8 cellular contexts compared by ENCODE assay signal in the genomic region with DNA sequence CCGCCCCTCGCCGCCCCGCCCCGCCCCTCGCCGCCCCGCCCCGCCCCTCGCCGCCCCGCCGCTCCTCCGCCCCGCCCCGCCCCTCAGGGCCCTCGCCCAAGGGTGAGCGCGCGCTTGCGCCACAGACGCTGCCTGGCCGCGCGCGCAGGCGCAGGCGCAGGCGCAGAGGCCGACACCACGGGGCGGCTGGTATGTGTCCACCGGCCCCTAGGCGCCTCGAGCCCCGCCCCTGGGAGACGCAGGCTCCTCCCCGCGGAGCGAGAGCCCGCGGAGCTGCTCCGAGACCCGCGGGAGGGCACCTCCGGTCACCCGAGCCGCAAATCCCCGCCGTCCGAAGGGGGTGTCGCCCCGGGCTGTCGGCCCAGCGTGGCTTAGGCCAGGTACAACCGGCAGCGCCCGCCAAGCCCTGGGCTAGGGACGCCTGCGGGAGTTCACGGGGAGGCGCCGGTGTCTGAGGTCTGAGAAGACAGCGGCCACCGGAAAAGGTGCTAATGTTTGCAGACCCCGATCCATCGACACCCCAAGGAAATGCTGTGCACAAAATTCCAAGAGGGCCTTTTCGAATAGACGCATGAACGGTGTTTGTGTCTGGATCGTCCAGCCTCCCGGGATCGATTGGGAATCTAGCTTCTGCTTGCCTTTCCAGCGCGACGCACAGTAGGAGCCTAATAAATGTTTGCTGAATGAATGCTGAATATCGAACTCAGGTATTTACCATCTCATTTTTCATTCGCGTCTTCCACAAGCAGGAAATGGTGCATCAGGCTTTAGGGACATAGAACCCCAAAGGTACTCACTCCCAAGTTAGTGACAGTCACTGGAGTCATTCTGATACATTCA. TPM values are rescaled to one million over a fixed set of nuclear protein-coding genes. Genes with fewer than 3 reads are reported as not detected.
DNase-seq lines count a peak whose midpoint lies in the region; ATAC-seq and TF ChIP-seq lines count a peak whose summit lies in the region.

No MANE protein-coding gene starts in this region.

- H3K4me3 Mint-ChIP-seq in activated T-cell treated with anti-CD3 and anti-CD28 coated beads, Interleukin-2, amount 50 U/mL, for 4 hours = peak overlapping the region; percentile 80

- ATAC-seq in GM21515 (IDR thresholded peaks at IDR 0.05; ENCODE audit: unreplicated experiment) = peak; percentile 73
- ATAC-seq in activated T-cell treated with anti-CD3 and anti-CD28 coated beads, Interleukin-2, amount 50 U/mL, for 4 hours = peak; percentile 87 to 89

- intact Hi-C loops in esophagus muscularis mucosa (cut with DNase I) = no loop called here

- peak overlapping the region; percentile 80 for H3K9ac ChIP-seq in HUES64 (ENCODE audit: low read depth, low read length)

- TF ChIP-seq CTCF in esophagus muscularis mucosa (IDR thresholded peaks at IDR 0.05) = no peak

- no peak for TF ChIP-seq POLR2A in esophagus muscularis mucosa (IDR thresholded peaks at IDR 0.05; ENCODE audit: low read depth)

- DNase-seq in D341Med (ENCODE audit: low spot score) = peak; percentile 96
- DNase-seq in OCI-M1 (lab: John Stamatoyannopoulos, UW) = peak; percentile 93
- peak; percentile 83 for DNase-seq in activated T-cell treated with anti-CD3 and anti-CD28 coated beads, Interleukin-2, amount 50 U/mL, for 4 hours
- peak; percentile 92 for DNase-seq in esophagus muscularis mucosa (ENCODE audit: extremely low spot score)
- peak; percentile 84 for DNase-seq in myocyte (ENCODE audit: low read depth)
- DNase-seq in stimulated activated CD8-positive, alpha-beta memory T cell treated with anti-CD3 and anti-CD28 coated beads, Interleukin-7, amount 100 ng/mL, for 24 hours (ENCODE audit: low read depth) = peak; percentile 54

- H3K4me1 ChIP-seq in HUES64 (ENCODE audit: insufficient read depth, low read length) = no peaks in the 10 kb centered on the region
- peaks cover 10 to 31% (median 23%) of the 10 kb centered on the region in 4 donors for H3K4me1 ChIP-seq in esophagus muscularis mucosa

- H3K36me3 Mint-ChIP-seq in activated T-cell treated with anti-CD3 and anti-CD28 coated beads, Interleukin-2, amount 50 U/mL, for 4 hours (ENCODE audit: insufficient read depth) = peaks cover 5% of the 10 kb centered on the region

- H3K27me3 ChIP-seq in HUES64 (ENCODE audit: insufficient read depth, low read length) = peaks cover 8% of the 10 kb centered on the region
- no peaks in the 10 kb centered on the region for H3K27me3 ChIP-seq in esophagus muscularis mucosa

- H3K27me3 Mint-ChIP-seq in activated T-cell treated with anti-CD3 and anti-CD28 coated beads, Interleukin-2, amount 50 U/mL, for 4 hours (ENCODE audit: low read depth) = no peaks in the 10 kb centered on the region

- peaks cover 46% of the 10 kb centered on the region for H3K4me1 Mint-ChIP-seq in activated T-cell treated with anti-CD3 and anti-CD28 coated beads, Interleukin-2, amount 50 U/mL, for 4 hours (ENCODE audit: low read depth)

- H3K27ac ChIP-seq in HUES64 (ENCODE audit: low read depth, low read length) (no peak overlapping the region), esophagus muscularis mucosa (replicated peaks in 1 of 4) (peak overlapping the region; percentile 74 to 82 (median 79))

- WGBS in HUES64 = under 1% methylated on average over 71 of the region's 79 CpGs
- WGBS in esophagus muscularis mucosa = 36% methylated on average over 13 of the region's 79 CpGs

- no peaks in the 10 kb centered on the region for H3K9me3 ChIP-seq in HUES64 (ENCODE audit: insufficient read depth, low read depth, low read length)
- peaks cover 0 to 5% (median 0%) of the 10 kb centered on the region in 4 donors for H3K9me3 ChIP-seq in esophagus muscularis mucosa

- 0 out of 2 replicates have a peak, but pooled peaks cover 5% of the 10 kb centered on the region for H3K36me3 ChIP-seq in HUES64 (ENCODE audit: insufficient read depth, low read length)
- H3K36me3 ChIP-seq in esophagus muscularis mucosa = peaks cover 6 to 17% (median 11%) of the 10 kb centered on the region in 4 donors

- TF ChIP-seq EP300 in esophagus muscularis mucosa (IDR thresholded peaks at IDR 0.05) = no peak

- peak overlapping the region; percentile 82 for H3K4me3 ChIP-seq in HUES64 (ENCODE audit: low read length)
- H3K4me3 ChIP-seq in esophagus muscularis mucosa = peak overlapping the region; percentile 63 to 82 (median 73)

- H3K9me3 Mint-ChIP-seq in activated T-cell treated with anti-CD3 and anti-CD28 coated beads, Interleukin-2, amount 50 U/mL, for 4 hours = no peaks in the 10 kb centered on the region

RNA-seq across cellular contexts. Expression of gene CCNQ, which starts 0.5 kb away (rescaled TPM):
- 17.6 TPM for polyA plus RNA-seq in HUES64 (2013, experiment 1 of 2)
- 17.4 TPM for polyA plus RNA-seq in HUES64 (2013, experiment 2 of 2)
- 10 to 100 TPM; 38.6 to 46.9 (median 39.1) TPM for total RNA-seq in activated T-cell treated with anti-CD3 and anti-CD28 coated beads, Interleukin-2, amount 50 U/mL, for 4 hours
- total RNA-seq in esophagus muscularis mucosa (10 to 100 TPM; 38.6 to 58.3 (median 49.8) TPM), myocyte (32.6 and 35.1 TPM in 2 replicates)
- polyA plus RNA-seq in myocyte (2012) = 25.0 TPM

RNA-seq across cellular contexts. Expression of gene DUSP9, which starts 47.6 kb away (rescaled TPM):
- 0.35 TPM for polyA plus RNA-seq in HUES64 (2013, experiment 1 of 2)
- 0.82 TPM for polyA plus RNA-seq in HUES64 (2013, experiment 2 of 2)
- under 1 TPM; 0.11 to 0.42 (median 0.33) TPM for total RNA-seq in activated T-cell treated with anti-CD3 and anti-CD28 coated beads, Interleukin-2, amount 50 U/mL, for 4 hours
- not detected for total RNA-seq in esophagus muscularis mucosa
- not detected in 2 replicates for total RNA-seq in myocyte
- polyA plus RNA-seq in myocyte (2012) = not detected
